Comparison of ENCODE assay signal across 8 cellular contexts in genomic region chr1:248873409-248873992, GRCh38. TPM values are rescaled to one million over a fixed set of nuclear protein-coding genes. Genes with fewer than 3 reads are reported as not detected.
DNase-seq lines count a peak whose midpoint lies in the region; ATAC-seq and TF ChIP-seq lines count a peak whose summit lies in the region.

No MANE protein-coding gene starts in this region.

- peaks cover 10% of the 10 kb centered on the region for H3K36me3 Mint-ChIP-seq in activated CD4-positive, alpha-beta memory T cell treated with anti-CD3 and anti-CD28 coated beads for 36 hours

- H3K4me3 Mint-ChIP-seq in activated CD4-positive, alpha-beta memory T cell treated with anti-CD3 and anti-CD28 coated beads for 36 hours: peak overlapping the region; percentile 91

- peaks cover 24% of the 10 kb centered on the region for H3K4me1 Mint-ChIP-seq in activated CD4-positive, alpha-beta memory T cell treated with anti-CD3 and anti-CD28 coated beads for 36 hours (ENCODE audit: low read depth)

- peak overlapping the region; percentile 57 for H3K27ac ChIP-seq in C4-2B
- peak overlapping the region; percentile 96 for H3K27ac ChIP-seq in duodenal mucosa (ENCODE audit: low read depth, low read length)
- peak overlapping the region; percentile 96 for H3K27ac ChIP-seq in lower lobe of right lung

- H3K4me3 ChIP-seq in duodenal mucosa (ENCODE audit: low read depth in 1 of 2, low read length in 2 of 2) (peak overlapping the region; percentile 97 to 98), lower lobe of right lung (peak overlapping the region; percentile 70)

- H3K27me3 ChIP-seq in duodenal mucosa (ENCODE audit: control insufficient read depth in 1 of 2, insufficient read depth in 2 of 2, low read length in 2 of 2): no peaks in the 10 kb centered on the region
- no peaks in the 10 kb centered on the region for H3K27me3 ChIP-seq in lower lobe of right lung (ENCODE audit: low read depth)

- H3K36me3 ChIP-seq in duodenal mucosa (ENCODE audit: control insufficient read depth in 1 of 2, insufficient read depth in 2 of 2, low read length in 2 of 2) (no peaks in the 10 kb centered on the region), lower lobe of right lung (no peaks in the 10 kb centered on the region)

- intact Hi-C loops in activated CD4-positive, alpha-beta memory T cell treated with anti-CD3 and anti-CD28 coated beads for 36 hours (cut with micrococcal nuclease): loop anchor here (1.0 kb wide), 4 partner anchors 10 to 35 kb away; partner anchors contain the start of genes PGBD2, ZNF672 and ZNF692
- intact Hi-C loops in lower lobe of right lung (cut with DNase I): no loop called here

- H3K9me3 ChIP-seq in duodenal mucosa (ENCODE audit: control insufficient read depth in 1 of 2, low read length in 2 of 2): no peaks in the 10 kb centered on the region
- no peaks in the 10 kb centered on the region for H3K9me3 ChIP-seq in lower lobe of right lung

- CTCF ChIA-PET in activated CD4-positive, alpha-beta memory T cell treated with anti-CD3 and anti-CD28 coated beads for 36 hours (lab: Charles Lee): interaction anchor here (0.8 to 2.4 kb wide), 8 partner anchors 9 to 67 kb away, joined by 3 to 22 read pairs (median 3); partner anchors contain the start of genes SH3BP5L and ZNF692

- peak overlapping the region; percentile 92 for H3K27ac Mint-ChIP-seq in activated CD4-positive, alpha-beta memory T cell treated with anti-CD3 and anti-CD28 coated beads for 36 hours

- no peak; the same call in 1 of the 2 replicates for TF ChIP-seq CTCF in C4-2B (conservative IDR thresholded peaks at IDR 0.05)
- no peak for TF ChIP-seq CTCF in lower lobe of right lung (IDR thresholded peaks at IDR 0.05)

- H3K9ac ChIP-seq in duodenal mucosa (ENCODE audit: low read depth in 1 of 2, low read length in 2 of 2): peak overlapping the region; percentile 96 to 100

- H3K4me1 ChIP-seq in duodenal mucosa (ENCODE audit: control insufficient read depth in 1 of 2, insufficient read depth in 2 of 2, low read length in 2 of 2) (peaks cover 5% of the 10 kb centered on the region in 2 donors), lower lobe of right lung (no peaks in the 10 kb centered on the region)

- peaks cover 8% of the 10 kb centered on the region for H3K27me3 Mint-ChIP-seq in activated CD4-positive, alpha-beta memory T cell treated with anti-CD3 and anti-CD28 coated beads for 36 hours

- DNase-seq in NCI-H774 (lab: John Stamatoyannopoulos, UW) (peak; percentile 94), lower lobe of right lung (peak; percentile 95)
- DNase-seq in activated CD4-positive, alpha-beta memory T cell treated with anti-CD3 and anti-CD28 coated beads for 36 hours: peak; percentile 98
- DNase-seq in stimulated activated CD4-positive, alpha-beta T cell treated with anti-CD3 and anti-CD28 coated beads, TNF-alpha, amount 100 ng/mL, for 1 hour (ENCODE audit: low read depth in 3 of 3, low spot score in 1 of 3): peak; percentile 85 to 96 (median 89)

- ATAC-seq in GM19438 (IDR thresholded peaks at IDR 0.05; ENCODE audit: low read depth, unreplicated experiment) (peak; percentile 85), HG03571 (IDR thresholded peaks at IDR 0.05; ENCODE audit: unreplicated experiment) (peak; percentile 82), lower lobe of right lung (peak; percentile 94 to 95)

- POLR2A ChIA-PET in activated CD4-positive, alpha-beta memory T cell treated with anti-CD3 and anti-CD28 coated beads for 36 hours (lab: Charles Lee): interaction anchor here (1.5 to 2.4 kb wide), 4 partner anchors 10 to 48 kb away, joined by 10 to 17 read pairs (median 12); partner anchors contain the start of genes SH3BP5L, ZNF672 and ZNF692

- H3K9me3 Mint-ChIP-seq in activated CD4-positive, alpha-beta memory T cell treated with anti-CD3 and anti-CD28 coated beads for 36 hours: peaks cover 3% of the 10 kb centered on the region

RNA-seq across cellular contexts. Expression of gene ZNF692, which starts 14.6 kb away (rescaled TPM):
- total RNA-seq in activated CD4-positive, alpha-beta memory T cell treated with anti-CD3 and anti-CD28 coated beads for 36 hours: 10 to 100 TPM; 60.4 to 65.9 TPM
- 41.9 TPM for total RNA-seq in lower lobe of right lung

RNA-seq across cellular contexts. Expression of gene PGBD2, which starts 32.5 kb away (rescaled TPM):
- total RNA-seq in activated CD4-positive, alpha-beta memory T cell treated with anti-CD3 and anti-CD28 coated beads for 36 hours: 1 to 10 TPM; 4.2 to 4.3 TPM
- 9.1 TPM for total RNA-seq in lower lobe of right lung

RNA-seq across cellular contexts. Expression of gene ZNF672, which starts 35.5 kb away (rescaled TPM):
- 10 to 100 TPM; 50.3 to 51.4 TPM for total RNA-seq in activated CD4-positive, alpha-beta memory T cell treated with anti-CD3 and anti-CD28 coated beads for 36 hours
- 39.8 TPM for total RNA-seq in lower lobe of right lung

RNA-seq across cellular contexts. Expression of gene SH3BP5L, which starts 47.8 kb away (rescaled TPM):
- 10 to 100 TPM; 19.7 to 19.9 TPM for total RNA-seq in activated CD4-positive, alpha-beta memory T cell treated with anti-CD3 and anti-CD28 coated beads for 36 hours
- 25.0 TPM for total RNA-seq in lower lobe of right lung

Comparison
In these comparisons a context has a peak if more than half of its experiments do, and no peak if none do; other contexts are left out.
1. Peak in every context shown above with its lines: DNase-seq, ATAC-seq, H3K4me3 ChIP-seq and H3K27ac ChIP-seq.